ENCODE assay signal across 14 cellular contexts in the genomic region with DNA sequence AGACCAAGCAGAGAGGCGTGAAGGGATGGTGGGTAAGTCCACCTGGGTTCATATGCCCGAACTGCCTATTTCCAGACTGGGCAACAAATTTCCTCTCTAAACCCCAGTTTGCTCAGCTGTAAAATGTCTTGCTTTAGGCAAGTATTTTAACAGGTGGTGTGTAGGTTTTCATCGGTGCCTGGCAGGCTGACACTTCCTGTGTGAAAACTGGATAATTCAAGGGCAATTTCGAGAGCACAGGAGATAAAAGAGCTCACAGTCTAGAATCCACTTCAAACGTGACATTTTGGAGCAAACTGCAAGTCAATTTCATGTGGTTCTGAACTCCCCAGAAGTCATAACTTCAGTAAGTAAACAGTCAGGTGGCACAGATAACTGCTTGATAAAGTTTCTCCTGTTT.
DNase-seq lines count a peak whose midpoint lies in the region; ATAC-seq and TF ChIP-seq lines count a peak whose summit lies in the region.
"Had no signal": no experiment of that assay in that cellular context is flagged by ENCODE, and none has a peak within 500 bp of the region (broad histone marks: within the 10 kb centered on the region; RNA-seq: fewer than 3 reads in every experiment).

No MANE protein-coding gene starts in this region.

- H3K27ac ChIP-seq in BLaER1 (peak overlapping the region; percentile 74), DOHH2 (ENCODE audit: low read depth, low read length) (peak overlapping the region; percentile 87), SJCRH30 (peak overlapping the region; percentile 21), dorsolateral prefrontal cortex (peak overlapping the region in 35 of 59 donors; percentile 3 to 84 (median 56)), gastrocnemius medialis (peak overlapping the region in 2 of 4 donors; percentile 1 to 7), GM23248 (no peak overlapping the region)
- H3K27ac ChIP-seq: adrenal gland, colonic mucosa, right atrium auricular region had no signal

- WGBS in GM23248 (ENCODE audit: low coverage in 1 of 2, low lambda C conversion rate in 2 of 2, missing lambda C conversion rate in 2 of 2), 2 experiments, result 91 to 95% methylated on average over 5 of the region's 5 CpGs

- no peak for ATAC-seq in HG03025 (IDR thresholded peaks at IDR 0.05; ENCODE audit: low FRiP score, unreplicated experiment)
- no peak for ATAC-seq in gastrocnemius medialis

- H3K79me2 ChIP-seq in DOHH2 (ENCODE audit: control insufficient read depth, low read length) (peaks cover 100% of the 10 kb centered on the region), GM23248 (ENCODE audit: insufficient read depth) (peaks cover 8% of the 10 kb centered on the region; the same call in 1 of the 2 replicates)

- H3K4me3 ChIP-seq in BLaER1, result 0 out of 2 replicates have a peak overlapping the region, but pooled peaks have one; percentile 23
- peak overlapping the region; percentile 59 for H3K4me3 ChIP-seq in DOHH2 (ENCODE audit: low read length)
- no peak overlapping the region for H3K4me3 ChIP-seq in SJCRH30
- H3K4me3 ChIP-seq in dorsolateral prefrontal cortex, result peak overlapping the region in 2 of 59 donors; percentile 9 to 15
- no peak overlapping the region for H3K4me3 ChIP-seq in gastrocnemius medialis
- no peak overlapping the region for H3K4me3 ChIP-seq in GM23248
- H3K4me3 ChIP-seq: adrenal gland, colonic mucosa, MG63, right atrium auricular region had no signal

- H3K9me2 ChIP-seq in DOHH2 (replicated peaks; ENCODE audit: control insufficient read depth, low read length), result no peaks in the 10 kb centered on the region
- no peaks in the 10 kb centered on the region for H3K9me2 ChIP-seq in GM23248 (ENCODE audit: insufficient read depth)

- peaks cover 88% of the 10 kb centered on the region for H3F3A ChIP-seq in DOHH2 (ENCODE audit: control insufficient read depth, insufficient read depth)
- H3F3A ChIP-seq in GM23248 (ENCODE audit: insufficient read depth), result peaks cover 10% of the 10 kb centered on the region; the same call in 1 of the 2 replicates

- H3K9me3 ChIP-seq in BLaER1 (peaks cover 25% of the 10 kb centered on the region), DOHH2 (ENCODE audit: control insufficient read depth, insufficient read depth, low read length) (no peaks in the 10 kb centered on the region), SJCRH30 (replicated peaks) (no peaks in the 10 kb centered on the region), gastrocnemius medialis (no peaks in the 10 kb centered on the region), GM23248 (ENCODE audit: low read depth) (no peaks in the 10 kb centered on the region)
- H3K9me3 ChIP-seq: adrenal gland, colonic mucosa, MG63, right atrium auricular region had no signal

- no peaks in the 10 kb centered on the region for H3K27me3 ChIP-seq in BLaER1
- no peaks in the 10 kb centered on the region for H3K27me3 ChIP-seq in DOHH2 (ENCODE audit: control insufficient read depth, low read length)
- no peaks in the 10 kb centered on the region for H3K27me3 ChIP-seq in SJCRH30
- no peaks in the 10 kb centered on the region for H3K27me3 ChIP-seq in dorsolateral prefrontal cortex
- H3K27me3 ChIP-seq in gastrocnemius medialis, result no peaks in the 10 kb centered on the region
- H3K27me3 ChIP-seq in GM23248 (replicated peaks; ENCODE audit: insufficient read depth), result no peaks in the 10 kb centered on the region
- H3K27me3 ChIP-seq: adrenal gland, colonic mucosa, MG63, right atrium auricular region had no signal

- DNase-seq in SJCRH30, result peak; percentile 13 to 52
- DNase-seq in dorsolateral prefrontal cortex, result no peak
- DNase-seq in NCI-H1694 (lab: John Stamatoyannopoulos, UW), result no peak
- DNase-seq in gastrocnemius medialis, result no peak
- DNase-seq in GM23248, result no peak
- DNase-seq: adrenal gland, colonic mucosa, COR-L47, MG63, NCI-H524 treated with DMSO at 0.1 percent for 48 hours had no signal

- H3K9ac ChIP-seq in BLaER1, result peak overlapping the region; percentile 36; the same call in 1 of the 2 replicates
- no peak overlapping the region for H3K9ac ChIP-seq in GM23248

- H4K20me1 ChIP-seq in BLaER1 (peaks cover 56% of the 10 kb centered on the region; the same call in 1 of the 2 replicates), DOHH2 (ENCODE audit: control insufficient read depth, insufficient read depth, low read depth, low read length) (peaks cover under 1% of the 10 kb centered on the region; the same call in 1 of the 2 replicates), GM23248 (ENCODE audit: insufficient read depth) (no peaks in the 10 kb centered on the region)

- in situ Hi-C loops in gastrocnemius medialis (cut with MboI; ENCODE audit: low sequenced_read_pairs in 4 of 4), result loop anchor here in 1 of 4 donors (10.0 kb wide), 1 partner anchor 62 kb away; no protein-coding TSS in a partner anchor
- in situ Hi-C loops in GM23248 (cut with MboI), result no loop called here

- intact Hi-C loops in dorsolateral prefrontal cortex (cut with DNase I), result no loop called here
- intact Hi-C loops in gastrocnemius medialis (cut with DNase I; ENCODE audit: low total_unique reads), result no loop called here

- H3K4me1 ChIP-seq in BLaER1 (peaks cover 86% of the 10 kb centered on the region), DOHH2 (ENCODE audit: control insufficient read depth, low read length) (peaks cover 100% of the 10 kb centered on the region), SJCRH30 (peaks cover 17% of the 10 kb centered on the region), gastrocnemius medialis (peaks cover 34 to 36% of the 10 kb centered on the region in 2 donors), GM23248 (ENCODE audit: insufficient read depth) (peaks cover 13% of the 10 kb centered on the region; the same call in 1 of the 2 replicates)
- H3K4me1 ChIP-seq: adrenal gland, colonic mucosa had no signal

- no peak overlapping the region for H2AFZ ChIP-seq in GM23248

- H3K36me3 ChIP-seq in BLaER1, result peaks cover 59% of the 10 kb centered on the region
- H3K36me3 ChIP-seq in DOHH2 (ENCODE audit: control insufficient read depth, low read length), result peaks cover 100% of the 10 kb centered on the region
- no peaks in the 10 kb centered on the region for H3K36me3 ChIP-seq in SJCRH30
- peaks cover 0 to 7% of the 10 kb centered on the region in 2 donors for H3K36me3 ChIP-seq in gastrocnemius medialis
- peaks cover 12% of the 10 kb centered on the region; the same call in 1 of the 2 replicates for H3K36me3 ChIP-seq in GM23248 (ENCODE audit: low read depth)
- H3K36me3 ChIP-seq: colonic mucosa, right atrium auricular region had no signal

- peak overlapping the region; percentile 87 for H3K4me2 ChIP-seq in BLaER1
- peak overlapping the region; percentile 64 for H3K4me2 ChIP-seq in DOHH2 (ENCODE audit: low read length)
- H3K4me2 ChIP-seq in GM23248 (ENCODE audit: unreplicated experiment), result no peak overlapping the region

- no peak for TF ChIP-seq CTCF in DOHH2 (IDR thresholded peaks at IDR 0.05; ENCODE audit: low read depth, low read length, poor library complexity, severe bottlenecking)
- no peak for TF ChIP-seq CTCF in dorsolateral prefrontal cortex (IDR thresholded peaks at IDR 0.05 in 54 of 56, conservative IDR thresholded peaks at IDR 0.05 in 2 of 56; ENCODE audit: low read depth in 1 of 56, partially characterized antibody in 56 of 56)
- no peak for TF ChIP-seq CTCF in gastrocnemius medialis (IDR thresholded peaks at IDR 0.05 in 4 of 5, conservative IDR thresholded peaks at IDR 0.05 in 1 of 5)

- no peak for TF ChIP-seq POLR2A in gastrocnemius medialis (IDR thresholded peaks at IDR 0.05)

Comparison
In these comparisons a context has a peak if more than half of its experiments do, and no peak if none do; other contexts are left out.
1. H3K4me3 ChIP-seq: peak in BLaER1 (single experiment) and DOHH2 (single experiment); none in SJCRH30 (single experiment), gastrocnemius medialis (0 of 4) and GM23248 (single experiment).
2. DNase-seq: peak in SJCRH30 (2 of 2); none in dorsolateral prefrontal cortex (0 of 10), NCI-H1694 (single experiment), gastrocnemius medialis (0 of 2) and GM23248 (single experiment).